In the genomic region with DNA sequence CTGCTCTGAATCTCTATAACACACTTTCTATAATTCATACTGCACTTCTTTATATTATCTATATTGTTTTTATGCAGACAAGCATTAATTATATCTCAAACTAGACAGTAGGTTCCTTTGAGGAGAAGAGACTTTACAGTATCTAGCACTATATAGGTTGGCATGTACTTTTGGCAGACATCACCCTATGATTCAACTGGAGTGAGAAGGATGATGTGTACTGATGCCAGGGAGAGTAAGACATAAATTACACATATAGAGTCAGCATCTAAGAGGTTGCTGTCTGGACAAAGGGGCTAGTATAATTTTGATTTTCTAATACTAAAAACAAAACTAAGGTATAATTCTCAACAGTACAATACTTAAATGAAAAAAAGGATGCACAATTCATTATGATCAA, we compare ENCODE assay signal across 20 cellular contexts.
"Had no signal": no experiment of that assay in that cellular context is flagged by ENCODE, and none has a peak within 500 bp of the region (broad histone marks: within the 10 kb centered on the region; RNA-seq: fewer than 3 reads in every experiment).

No MANE protein-coding gene starts in this region.

- DNase-seq: cortex of kidney; dorsolateral prefrontal cortex; effector CD8-positive, alpha-beta T cell; head of caudate nucleus; naive thymus-derived CD4-positive, alpha-beta T cell; psoas muscle; retina; right lobe of liver; stimulated activated CD4-positive, alpha-beta T cell treated with anti-CD3 and anti-CD28 coated beads, Interleukin-2, amount 100 ng/mL, for 24 hours; stimulated activated CD4-positive, alpha-beta T cell treated with anti-CD3 and anti-CD28 coated beads, Interleukin-4, amount 100 ng/mL, for 4 hours; stimulated activated naive B cell treated with anti-CD40 and anti-IgM and Interleukin-4, amounts not matched to agents 10 μg/mL and 1 μg/mL and 100 μg/mL, for 72 hours; stimulated activated naive CD8-positive, alpha-beta T cell treated with anti-CD3 and anti-CD28 coated beads, Interleukin-15, amount 100 ng/mL, for 72 hours; testis; upper lobe of right lung had no signal

- H3K79me2 ChIP-seq: hepatocyte had no signal

- H3K36me3 ChIP-seq: neutrophil, right lobe of liver, tibial nerve, upper lobe of right lung, vagina had no signal

- H3K4me3 ChIP-seq: dorsolateral prefrontal cortex, hepatocyte, psoas muscle, right lobe of liver, skin epidermis, testis, tibial nerve, upper lobe of right lung, vagina had no signal

- ATAC-seq: esophagus mucosa; naive thymus-derived CD4-positive, alpha-beta T cell; psoas muscle; right lobe of liver; stimulated activated naive B cell treated with anti-CD40 and anti-IgM and Interleukin-4, amounts not matched to agents 10 μg/mL and 1 μg/mL and 100 μg/mL, for 72 hours; stimulated activated naive CD8-positive, alpha-beta T cell treated with anti-CD3 and anti-CD28 coated beads, Interleukin-15, amount 100 ng/mL, for 72 hours; upper lobe of right lung had no signal

- H2AFZ ChIP-seq: hepatocyte had no signal

- H3K9me3 ChIP-seq: neutrophil, psoas muscle, right lobe of liver, testis, tibial nerve, upper lobe of right lung, vagina had no signal

- H3K27ac ChIP-seq: dorsolateral prefrontal cortex, hepatocyte, neutrophil, psoas muscle, right lobe of liver, skin epidermis, testis, tibial nerve, upper lobe of right lung, vagina had no signal

- H3K4me2 ChIP-seq: hepatocyte had no signal

- H3K27me3 ChIP-seq: hepatocyte, neutrophil, testis, upper lobe of right lung, vagina had no signal

- H3K4me1 ChIP-seq: psoas muscle, right lobe of liver, testis, tibial nerve, upper lobe of right lung, vagina had no signal
